13 cellular contexts compared by ENCODE assay signal in genomic region chr12:45357547-45358417, GRCh38.
DNase-seq lines count a peak whose midpoint lies in the region; ATAC-seq and TF ChIP-seq lines count a peak whose summit lies in the region.
"Had no signal": no experiment of that assay in that cellular context is flagged by ENCODE, and none has a peak within 500 bp of the region (broad histone marks: within the 10 kb centered on the region; RNA-seq: fewer than 3 reads in every experiment).

No MANE protein-coding gene starts in this region.

- H3K9me3 ChIP-seq in cardiac muscle cell (ENCODE audit: low read depth), result no peaks in the 10 kb centered on the region
- peaks cover 6% of the 10 kb centered on the region for H3K9me3 ChIP-seq in upper lobe of right lung

- ATAC-seq in upper lobe of right lung, result peak; percentile 33

- peaks cover 5% of the 10 kb centered on the region for H3K4me1 Mint-ChIP-seq in nephron progenitor cell

- peaks cover 23% of the 10 kb centered on the region for H3K9me3 Mint-ChIP-seq in nephron progenitor cell

- peaks cover 69% of the 10 kb centered on the region for H3K36me3 Mint-ChIP-seq in nephron progenitor cell (ENCODE audit: low read depth)

- DNase-seq in amniotic epithelial cell (ENCODE audit: low read depth), result peak; percentile 41
- peak; percentile 49 to 65 for DNase-seq in cardiac muscle cell (ENCODE audit: low read depth in 1 of 2, low spot score in 1 of 2)
- DNase-seq in nephron progenitor cell, result no peak
- DNase-seq in upper lobe of right lung, result no peak
- no peak for DNase-seq in NCI-H2107 treated with DMSO at 0.1 percent for 48 hours (lab: John Stamatoyannopoulos, UW; ENCODE audit: unreplicated experiment)
- no peak for DNase-seq in iPS-NIHi7 (ENCODE audit: extremely low spot score)
- DNase-seq in NCI-H748 treated with DMSO at 0.1 percent for 48 hours (lab: John Stamatoyannopoulos, UW), result no peak
- DNase-seq: activated naive CD4-positive, alpha-beta T cell treated with Interleukin-2 at 50 U/mL for 16 hours; caudate nucleus; hippocampal formation; mammary epithelial cell; NCI-H2107 had no signal

- H3K4me3 Mint-ChIP-seq in nephron progenitor cell, result no peak overlapping the region

- H3K27ac ChIP-seq in cardiac muscle cell (peak overlapping the region; percentile 88), upper lobe of right lung (no peak overlapping the region)
- H3K27ac ChIP-seq: VCaP had no signal

- H3K27ac Mint-ChIP-seq in nephron progenitor cell, result peak overlapping the region; percentile 21

- no peak for TF ChIP-seq CTCF in cardiac muscle cell (IDR thresholded peaks at IDR 0.05; ENCODE audit: low read depth, low read length)
- TF ChIP-seq CTCF in nephron progenitor cell (IDR thresholded peaks at IDR 0.05), result no peak
- TF ChIP-seq CTCF in upper lobe of right lung (IDR thresholded peaks at IDR 0.05), result no peak

- H3K4me1 ChIP-seq in cardiac muscle cell (ENCODE audit: low read depth) (peaks cover 15% of the 10 kb centered on the region), upper lobe of right lung (peaks cover 7% of the 10 kb centered on the region)

- no peaks in the 10 kb centered on the region for H3K27me3 ChIP-seq in cardiac muscle cell
- H3K27me3 ChIP-seq in upper lobe of right lung, result no peaks in the 10 kb centered on the region

- H3K4me3 ChIP-seq in cardiac muscle cell, result no peak overlapping the region
- no peak overlapping the region for H3K4me3 ChIP-seq in upper lobe of right lung

- H3K36me3 ChIP-seq in cardiac muscle cell (peaks cover 7% of the 10 kb centered on the region), upper lobe of right lung (peaks cover 22% of the 10 kb centered on the region)

- intact Hi-C loops in upper lobe of right lung (cut with DNase I), result no loop called here

- H3K27me3 Mint-ChIP-seq in nephron progenitor cell (ENCODE audit: low read depth, poor library complexity), result no peaks in the 10 kb centered on the region

Comparison
In these comparisons a context has a peak if more than half of its experiments do, and no peak if none do; other contexts are left out.
1. DNase-seq: peak in amniotic epithelial cell (single experiment) and cardiac muscle cell (2 of 2); none in nephron progenitor cell (single experiment), upper lobe of right lung (single experiment), NCI-H2107 treated with DMSO at 0.1 percent for 48 hours (single experiment), iPS-NIHi7 (single experiment) and NCI-H748 treated with DMSO at 0.1 percent for 48 hours (single experiment).